ENCODE assay signal across 9 cellular contexts in genomic region chr20:31260326-31260932, GRCh38. TPM values are rescaled to one million over a fixed set of nuclear protein-coding genes. Genes with fewer than 3 reads are reported as not detected.
A peak's percentile ranks its signal among the peaks of the same experiment; 100 is the strongest.
DNase-seq lines count a peak whose midpoint lies in the region; ATAC-seq and TF ChIP-seq lines count a peak whose summit lies in the region.
"Had no signal": no experiment of that assay in that cellular context is flagged by ENCODE, and none has a peak within 500 bp of the region (broad histone marks: within the 10 kb centered on the region; RNA-seq: fewer than 3 reads in every experiment).

No MANE protein-coding gene starts in this region.

- no peaks in the 10 kb centered on the region for H3K9me2 ChIP-seq in SK-N-SH

- peaks cover 30% of the 10 kb centered on the region for H3K9me3 Mint-ChIP-seq in activated T-helper 1 cell treated with anti-CD3 and anti-CD28 coated beads, Interleukin-12 subunit alpha, Interleukin-12 subunit beta, Interleukin-2, Interleukin-4 antibody, amounts not matched to agents 30 ng/mL and 10 ng/mL and 1 ng/mL, durations not matched to agents 14 hours and 24 hours and 36 hours

- DNase-seq in LNCaP clone FGC (ENCODE audit: low read depth) (peak; percentile 13), SK-N-SH (peak; percentile 29), anterior cingulate cortex (lab: John Stamatoyannopoulos, UW) (no peak)
- no peak for DNase-seq in activated T-helper 1 cell treated with anti-CD3 and anti-CD28 coated beads, Interleukin-12 subunit alpha, Interleukin-12 subunit beta, Interleukin-2, Interleukin-4 antibody, amounts not matched to agents 30 ng/mL and 10 ng/mL and 1 ng/mL, durations not matched to agents 14 hours and 24 hours and 36 hours (ENCODE audit: low spot score)

- no peaks in the 10 kb centered on the region for H3K79me2 ChIP-seq in SK-N-SH (ENCODE audit: insufficient read depth)

- no peaks in the 10 kb centered on the region for H3K27me3 ChIP-seq in SK-N-SH (ENCODE audit: insufficient read depth)
- no peaks in the 10 kb centered on the region for H3K27me3 ChIP-seq in liver (ENCODE audit: control insufficient read depth in 4 of 4, insufficient read depth in 4 of 4, low read length in 3 of 4)

- no peak for TF ChIP-seq EP300 in SK-N-SH (IDR thresholded peaks at IDR 0.05; ENCODE audit: borderline replicate concordance in 1 of 2, low read depth in 1 of 2, low read length in 1 of 2)

- no peak overlapping the region for H2AFZ ChIP-seq in SK-N-SH (ENCODE audit: low read depth)

- TF ChIP-seq RAD21 in SK-N-SH (IDR thresholded peaks at IDR 0.05; ENCODE audit: low read length), result peak; percentile 62
- peak; percentile 67 to 73 for TF ChIP-seq RAD21 in liver (IDR thresholded peaks at IDR 0.05)

- no peak overlapping the region for H3K27ac Mint-ChIP-seq in activated T-helper 1 cell treated with anti-CD3 and anti-CD28 coated beads, Interleukin-12 subunit alpha, Interleukin-12 subunit beta, Interleukin-2, Interleukin-4 antibody, amounts not matched to agents 30 ng/mL and 10 ng/mL and 1 ng/mL, durations not matched to agents 14 hours and 24 hours and 36 hours

- no peaks in the 10 kb centered on the region for H3F3A ChIP-seq in SK-N-SH (replicated peaks; ENCODE audit: insufficient read depth)

- ATAC-seq in GM21360 (IDR thresholded peaks at IDR 0.05; ENCODE audit: unreplicated experiment) (no peak), GM21367 (IDR thresholded peaks at IDR 0.05; ENCODE audit: unreplicated experiment) (no peak)

- no peak overlapping the region for H3K4me3 ChIP-seq in LNCaP clone FGC (ENCODE audit: low read depth, low read length)
- H3K4me3 ChIP-seq in SK-N-SH (ENCODE audit: low read depth in 2 of 2, low read length in 1 of 2), result no peak overlapping the region; a peak in 1 of 4 replicates
- no peak overlapping the region for H3K4me3 ChIP-seq in liver (ENCODE audit: low read depth in 1 of 3, low read length in 3 of 3)

- intact Hi-C loops in activated T-helper 1 cell treated with anti-CD3 and anti-CD28 coated beads, Interleukin-12 subunit alpha, Interleukin-12 subunit beta, Interleukin-2, Interleukin-4 antibody, amounts not matched to agents 30 ng/mL and 10 ng/mL and 1 ng/mL, durations not matched to agents 14 hours and 24 hours and 36 hours (cut with micrococcal nuclease), result no loop called here

- H3K4me1 Mint-ChIP-seq in activated T-helper 1 cell treated with anti-CD3 and anti-CD28 coated beads, Interleukin-12 subunit alpha, Interleukin-12 subunit beta, Interleukin-2, Interleukin-4 antibody, amounts not matched to agents 30 ng/mL and 10 ng/mL and 1 ng/mL, durations not matched to agents 14 hours and 24 hours and 36 hours (ENCODE audit: low read depth), result no peaks in the 10 kb centered on the region

- H3K36me3 Mint-ChIP-seq in activated T-helper 1 cell treated with anti-CD3 and anti-CD28 coated beads, Interleukin-12 subunit alpha, Interleukin-12 subunit beta, Interleukin-2, Interleukin-4 antibody, amounts not matched to agents 30 ng/mL and 10 ng/mL and 1 ng/mL, durations not matched to agents 14 hours and 24 hours and 36 hours (ENCODE audit: low read depth), result no peaks in the 10 kb centered on the region

- 0% methylated on average over 6 of the region's 6 CpGs for WGBS in SK-N-SH (ENCODE audit: low lambda C conversion rate)
- WGBS in liver, result 35% methylated on average over 6 of the region's 6 CpGs

- peak; percentile 61 for TF ChIP-seq CTCF in GM12874 (IDR thresholded peaks at IDR 0.05; ENCODE audit: insufficient read depth, low read depth, low read length)
- TF ChIP-seq CTCF in LNCaP clone FGC (IDR thresholded peaks at IDR 0.05; ENCODE audit: control insufficient read depth, extremely low read depth, insufficient read depth), result peak; percentile 78
- peak; percentile 69 for TF ChIP-seq CTCF in SK-N-SH (IDR thresholded peaks at IDR 0.05)
- peak; percentile 57 for TF ChIP-seq CTCF in liver (IDR thresholded peaks at IDR 0.05; ENCODE audit: low read depth, low read length, missing input control)

- H3K9me3 ChIP-seq in SK-N-SH (no peaks in the 10 kb centered on the region), liver (ENCODE audit: control insufficient read depth in 4 of 4, low read length in 3 of 4) (no peaks in the 10 kb centered on the region)

- H3K4me2 ChIP-seq in SK-N-SH, result no peak overlapping the region

- H3K27me3 Mint-ChIP-seq in activated T-helper 1 cell treated with anti-CD3 and anti-CD28 coated beads, Interleukin-12 subunit alpha, Interleukin-12 subunit beta, Interleukin-2, Interleukin-4 antibody, amounts not matched to agents 30 ng/mL and 10 ng/mL and 1 ng/mL, durations not matched to agents 14 hours and 24 hours and 36 hours (ENCODE audit: insufficient read depth), result no peaks in the 10 kb centered on the region

- H4K20me1 ChIP-seq in SK-N-SH (ENCODE audit: insufficient read depth), result no peaks in the 10 kb centered on the region

- H3K27ac ChIP-seq in SK-N-SH (ENCODE audit: low read depth in 2 of 2, low read length in 1 of 2) (no peak overlapping the region), liver (ENCODE audit: low read depth in 1 of 2, low read length in 2 of 2) (no peak overlapping the region)

- POLR2A ChIA-PET in SK-N-SH (lab: Yijun Ruan, JAX), result no interaction called here

- H3K4me3 Mint-ChIP-seq in activated T-helper 1 cell treated with anti-CD3 and anti-CD28 coated beads, Interleukin-12 subunit alpha, Interleukin-12 subunit beta, Interleukin-2, Interleukin-4 antibody, amounts not matched to agents 30 ng/mL and 10 ng/mL and 1 ng/mL, durations not matched to agents 14 hours and 24 hours and 36 hours, result no peak overlapping the region

- H3K4me1 ChIP-seq in SK-N-SH (ENCODE audit: control insufficient read depth in 1 of 2, insufficient read depth in 2 of 2, low read depth in 1 of 2, low read length in 1 of 2) (no peaks in the 10 kb centered on the region), liver (ENCODE audit: control insufficient read depth in 4 of 4, insufficient read depth in 4 of 4, low read length in 3 of 4) (no peaks in the 10 kb centered on the region)

- H3K36me3 ChIP-seq in SK-N-SH (replicated peaks in 1 of 2; ENCODE audit: control insufficient read depth in 1 of 2, insufficient read depth in 2 of 2, low read length in 1 of 2), result no peaks in the 10 kb centered on the region
- no peaks in the 10 kb centered on the region for H3K36me3 ChIP-seq in liver (ENCODE audit: control insufficient read depth in 4 of 4, insufficient read depth in 3 of 4, low read depth in 1 of 4, low read length in 3 of 4)

- H3K9ac ChIP-seq in SK-N-SH (no peak overlapping the region), liver (ENCODE audit: low read depth in 1 of 2, low read length in 2 of 2) (no peak overlapping the region)

- CTCF ChIA-PET in SK-N-SH (lab: Yijun Ruan, JAX), result interaction anchor here (0.7 to 2.2 kb wide), 13 partner anchors 8 to 1818 kb away, joined by 3 to 11 read pairs (median 6); no protein-coding TSS in a partner anchor

TF ChIP-seq in SK-N-SH, 30 proteins besides CTCF, POLR2A, EP300 and RAD21:
- TF ChIP-seq GABPA (IDR thresholded peaks at IDR 0.05; ENCODE audit: low read depth) (no peak), SMC3 (IDR thresholded peaks at IDR 0.05; ENCODE audit: low read depth, low read length) (peak; percentile 57)

TF ChIP-seq in liver, 16 proteins besides CTCF, POLR2A, EP300 and RAD21:
- TF ChIP-seq YY1 (IDR thresholded peaks at IDR 0.05), result no peak
- TF ChIP-seq RXRA (IDR thresholded peaks at IDR 0.05), result peak; percentile 84 to 94
- no peak for TF ChIP-seq GABPA (IDR thresholded peaks at IDR 0.05 in 1 of 2, conservative IDR thresholded peaks at IDR 0.05 in 1 of 2)
- no peak for TF ChIP-seq NR2F2 (IDR thresholded peaks at IDR 0.05)
TF ChIP-seq in liver: peak in this region for 1.

RNA-seq across cellular contexts. Expression of gene DEFB115, which starts 3.0 kb away (rescaled TPM):
- polyA plus RNA-seq in SK-N-SH (2012; rRNA removed) (not detected in 2 replicates), liver (not detected)
- polyA plus RNA-seq in SK-N-SH (2012; cell fraction: cytosol; rRNA removed), result not detected in 2 replicates
- polyA plus RNA-seq in SK-N-SH (2012; cell fraction: nucleus; rRNA removed), result not detected in 2 replicates
- total RNA-seq in liver, result not detected
- total RNA-seq in activated T-helper 1 cell treated with anti-CD3 and anti-CD28 coated beads, Interleukin-12 subunit alpha, Interleukin-12 subunit beta, Interleukin-2, Interleukin-4 antibody, amounts not matched to agents 30 ng/mL and 10 ng/mL and 1 ng/mL, durations not matched to agents 14 hours and 24 hours and 36 hours, result not detected in 2 replicates
- total RNA-seq: activated CD8-positive, alpha-beta memory T cell treated with anti-CD3 and anti-CD28 coated beads for 36 hours had no signal

RNA-seq across cellular contexts. Expression of gene DEFB116, which starts 48.0 kb away (rescaled TPM):
- polyA plus RNA-seq in SK-N-SH (2012; rRNA removed), result not detected in 2 replicates
- not detected in 2 replicates for polyA plus RNA-seq in SK-N-SH (2012; cell fraction: cytosol; rRNA removed)
- polyA plus RNA-seq in SK-N-SH (2012; cell fraction: nucleus; rRNA removed), result not detected in 2 replicates
- total RNA-seq in liver, result not detected
- not detected for polyA plus RNA-seq in liver
- total RNA-seq in activated T-helper 1 cell treated with anti-CD3 and anti-CD28 coated beads, Interleukin-12 subunit alpha, Interleukin-12 subunit beta, Interleukin-2, Interleukin-4 antibody, amounts not matched to agents 30 ng/mL and 10 ng/mL and 1 ng/mL, durations not matched to agents 14 hours and 24 hours and 36 hours, result not detected in 2 replicates
- total RNA-seq: activated CD8-positive, alpha-beta memory T cell treated with anti-CD3 and anti-CD28 coated beads for 36 hours had no signal

Comparison
In these comparisons a context has a peak if more than half of its experiments do, and no peak if none do; other contexts are left out.
1. DNase-seq: peak in LNCaP clone FGC (single experiment) and SK-N-SH (single experiment); none in anterior cingulate cortex (0 of 58) and activated T-helper 1 cell treated with anti-CD3 and anti-CD28 coated beads, Interleukin-12 subunit alpha, Interleukin-12 subunit beta, Interleukin-2, Interleukin-4 antibody, amounts not matched to agents 30 ng/mL and 10 ng/mL and 1 ng/mL, durations not matched to agents 14 hours and 24 hours and 36 hours (single experiment).
2. Peak in every context shown above with its lines, with median percentiles within 50 percentile points of each other: CTCF ChIP-seq.